19 cellular contexts compared by ENCODE assay signal in genomic region chr2:71610671-71611070, GRCh38.
A peak's percentile ranks its signal among the peaks of the same experiment; 100 is the strongest.
DNase-seq lines count a peak whose midpoint lies in the region; ATAC-seq and TF ChIP-seq lines count a peak whose summit lies in the region.
"Had no signal": no experiment of that assay in that cellular context is flagged by ENCODE, and none has a peak within 500 bp of the region (broad histone marks: within the 10 kb centered on the region; RNA-seq: fewer than 3 reads in every experiment).

No MANE protein-coding gene starts in this region.

- H3K27me3 Mint-ChIP-seq in osteocyte (ENCODE audit: unreplicated experiment), result no peaks in the 10 kb centered on the region
- peaks cover 5% of the 10 kb centered on the region for H3K27me3 Mint-ChIP-seq in neural progenitor cell (ENCODE audit: insufficient read depth, low read depth)
- peaks cover 5 to 18% of the 10 kb centered on the region in 2 donors for H3K27me3 Mint-ChIP-seq in stimulated activated naive B cell treated with anti-CD40 and anti-IgM and Interleukin-4, amounts not matched to agents 10 μg/mL and 1 μg/mL and 100 μg/mL, for 72 hours

- peaks cover 4% of the 10 kb centered on the region for H3K4me1 ChIP-seq in neural progenitor cell
- H3K4me1 ChIP-seq: SJCRH30 had no signal

- H2AFZ ChIP-seq in neural progenitor cell (replicated peaks), result no peak overlapping the region

- intact Hi-C loops in left ventricle myocardium superior (cut with micrococcal nuclease), result no loop called here
- intact Hi-C loops in Right ventricle myocardium superior (cut with DNase I), result loop anchor here (5.0 to 10.0 kb wide), 2 partner anchors 192 to 534 kb away; partner anchors contain the start of gene CYP26B1

- no peak overlapping the region for H3K9ac ChIP-seq in neural progenitor cell

- no peak overlapping the region for H3K4me3 ChIP-seq in coronary artery
- H3K4me3 ChIP-seq in neural progenitor cell, result no peak overlapping the region
- H3K4me3 ChIP-seq: SJCRH30 had no signal

- TF ChIP-seq CTCF in coronary artery (IDR thresholded peaks at IDR 0.05), result no peak
- no peak for TF ChIP-seq CTCF in osteocyte (IDR thresholded peaks at IDR 0.05)
- no peak for TF ChIP-seq CTCF in neural progenitor cell (IDR thresholded peaks at IDR 0.05)

- H3K4me1 Mint-ChIP-seq in osteocyte (ENCODE audit: unreplicated experiment) (peaks cover 7% of the 10 kb centered on the region), neural progenitor cell (peaks cover 16% of the 10 kb centered on the region)
- H3K4me1 Mint-ChIP-seq in stimulated activated naive B cell treated with anti-CD40 and anti-IgM and Interleukin-4, amounts not matched to agents 10 μg/mL and 1 μg/mL and 100 μg/mL, for 72 hours, result no peaks in the 10 kb centered on the region
- H3K4me1 Mint-ChIP-seq: CD8-positive, alpha-beta memory T cell had no signal

- no peaks in the 10 kb centered on the region for H3K27me3 ChIP-seq in neural progenitor cell
- H3K27me3 ChIP-seq: SJCRH30 had no signal

- H3K27ac ChIP-seq in coronary artery, result no peak overlapping the region
- no peak overlapping the region for H3K27ac ChIP-seq in neural progenitor cell
- H3K27ac ChIP-seq: SJCRH30 had no signal

- H3K9me3 Mint-ChIP-seq in osteocyte (ENCODE audit: unreplicated experiment), result no peaks in the 10 kb centered on the region
- H3K9me3 Mint-ChIP-seq in neural progenitor cell, result no peaks in the 10 kb centered on the region
- H3K9me3 Mint-ChIP-seq in stimulated activated naive B cell treated with anti-CD40 and anti-IgM and Interleukin-4, amounts not matched to agents 10 μg/mL and 1 μg/mL and 100 μg/mL, for 72 hours, result no peaks in the 10 kb centered on the region
- H3K9me3 Mint-ChIP-seq: activated T-helper 2 cell treated with anti-CD3 and anti-CD28 coated beads, Interferon-gamma antibody, Interleukin-2, Interleukin-4, amounts not matched to agents 10 μg/mL and 5 μg/mL and 100 μg/mL, durations not matched to agents 14 hours and 24 hours and 36 hours; CD8-positive, alpha-beta memory T cell; naive thymus-derived CD8-positive, alpha-beta T cell had no signal

- no peak for ATAC-seq in left ventricle myocardium superior
- ATAC-seq in Right ventricle myocardium superior (ENCODE audit: poor library complexity), result no peak
- no peak for ATAC-seq in stimulated activated naive B cell treated with anti-CD40 and anti-IgM and Interleukin-4, amounts not matched to agents 10 μg/mL and 1 μg/mL and 100 μg/mL, for 72 hours (replicated peaks)
- ATAC-seq: naive thymus-derived CD8-positive, alpha-beta T cell; T-helper 17 cell had no signal

- H3K9me3 ChIP-seq in neural progenitor cell (ENCODE audit: low read depth), result no peaks in the 10 kb centered on the region
- H3K9me3 ChIP-seq: SJCRH30 had no signal

- H4K20me1 ChIP-seq in neural progenitor cell (ENCODE audit: low read depth), result no peaks in the 10 kb centered on the region

- H3K27ac Mint-ChIP-seq in osteocyte (ENCODE audit: unreplicated experiment) (no peak overlapping the region), neural progenitor cell (no peak overlapping the region)
- H3K27ac Mint-ChIP-seq in stimulated activated naive B cell treated with anti-CD40 and anti-IgM and Interleukin-4, amounts not matched to agents 10 μg/mL and 1 μg/mL and 100 μg/mL, for 72 hours, result no peak overlapping the region
- H3K27ac Mint-ChIP-seq: activated T-helper 2 cell treated with anti-CD3 and anti-CD28 coated beads, Interferon-gamma antibody, Interleukin-2, Interleukin-4, amounts not matched to agents 10 μg/mL and 5 μg/mL and 100 μg/mL, durations not matched to agents 14 hours and 24 hours and 36 hours; CD8-positive, alpha-beta memory T cell; T-helper 17 cell had no signal

- H3K4me3 Mint-ChIP-seq in osteocyte (ENCODE audit: unreplicated experiment), result no peak overlapping the region
- H3K4me3 Mint-ChIP-seq in neural progenitor cell, result no peak overlapping the region
- H3K4me3 Mint-ChIP-seq in stimulated activated naive B cell treated with anti-CD40 and anti-IgM and Interleukin-4, amounts not matched to agents 10 μg/mL and 1 μg/mL and 100 μg/mL, for 72 hours, result no peak overlapping the region
- H3K4me3 Mint-ChIP-seq: CD8-positive, alpha-beta memory T cell; naive thymus-derived CD8-positive, alpha-beta T cell; T-helper 17 cell had no signal

- H3K4me2 ChIP-seq in neural progenitor cell, result no peak overlapping the region

- H3K36me3 ChIP-seq in neural progenitor cell, result no peaks in the 10 kb centered on the region
- H3K36me3 ChIP-seq: SJCRH30 had no signal

- H3K79me2 ChIP-seq in neural progenitor cell (ENCODE audit: low read depth), result no peaks in the 10 kb centered on the region

- H3F3A ChIP-seq in neural progenitor cell (ENCODE audit: low read depth), result no peaks in the 10 kb centered on the region

- DNase-seq in left ventricle myocardium superior, result peak; percentile 12
- no peak for DNase-seq in Right ventricle myocardium superior
- DNase-seq in coronary artery (ENCODE audit: low spot score), result peak; percentile 41
- DNase-seq in osteocyte (ENCODE audit: extremely low spot score, unreplicated experiment), result peak; percentile 75
- no peak for DNase-seq in neural progenitor cell (ENCODE audit: low spot score)
- no peak for DNase-seq in NCI-H446 treated with DMSO at 0.1 percent for 48 hours (lab: John Stamatoyannopoulos, UW)
- no peak for DNase-seq in stimulated activated naive B cell treated with anti-CD40 and anti-IgM and Interleukin-4, amounts not matched to agents 10 μg/mL and 1 μg/mL and 100 μg/mL, for 72 hours
- DNase-seq: activated CD4-positive, alpha-beta T cell treated with anti-CD3 and anti-CD28 coated beads, Interleukin-2, amount 50 U/mL, for 4 hours; anterior cingulate cortex; cerebellar nuclear complex; DMS79; mesendoderm; NCI-H1436; NCI-H774 had no signal

- H3K36me3 Mint-ChIP-seq in osteocyte (ENCODE audit: unreplicated experiment), result peaks cover 3% of the 10 kb centered on the region
- H3K36me3 Mint-ChIP-seq in neural progenitor cell, result no peaks in the 10 kb centered on the region
- H3K36me3 Mint-ChIP-seq in stimulated activated naive B cell treated with anti-CD40 and anti-IgM and Interleukin-4, amounts not matched to agents 10 μg/mL and 1 μg/mL and 100 μg/mL, for 72 hours, result no peaks in the 10 kb centered on the region
- H3K36me3 Mint-ChIP-seq: CD8-positive, alpha-beta memory T cell; naive thymus-derived CD8-positive, alpha-beta T cell had no signal

Comparison
In these comparisons a context has a peak if more than half of its experiments do, and no peak if none do; other contexts are left out.
1. DNase-seq: peak in left ventricle myocardium superior (single experiment), coronary artery (single experiment) and osteocyte (single experiment); none in Right ventricle myocardium superior (single experiment), neural progenitor cell (single experiment), NCI-H446 treated with DMSO at 0.1 percent for 48 hours (single experiment) and stimulated activated naive B cell treated with anti-CD40 and anti-IgM and Interleukin-4, amounts not matched to agents 10 μg/mL and 1 μg/mL and 100 μg/mL, for 72 hours (single experiment).